ENCODE assay signal across 32 cellular contexts in genomic region chr3:6721496-6721895, GRCh38.
"Had no signal": no experiment of that assay in that cellular context is flagged by ENCODE, and none has a peak within 500 bp of the region (broad histone marks: within the 10 kb centered on the region; RNA-seq: fewer than 3 reads in every experiment).

No MANE protein-coding gene starts in this region.

- H3K27me3 ChIP-seq: adrenal gland, body of pancreas, brain microvascular endothelial cell, breast epithelium had no signal

- FAIRE-seq: astrocyte, TTC549 had no signal

- H3K36me3 ChIP-seq: adrenal gland, brain microvascular endothelial cell, breast epithelium had no signal

- ATAC-seq: activated CD8-positive, alpha-beta T cell treated with anti-CD3 and anti-CD28 coated beads for 36 hours; activated naive CD4-positive, alpha-beta T cell treated with anti-CD3 and anti-CD28 coated beads, Interleukin-2, amount 50 U/mL, for 72 hours; activated T-cell treated with anti-CD3 and anti-CD28 coated beads, Interleukin-2, amount 50 U/mL, for 4 hours; activated T-cell treated with anti-CD3 and anti-CD28 coated beads, Interleukin-2, amount 50 U/mL, for 72 hours; activated T-helper 17 cell treated with anti-CD3 and anti-CD28 coated beads, Interleukin-2, amount 50 U/mL, for 72 hours; body of pancreas; T-helper 17 cell had no signal

- H3K4me1 ChIP-seq: adrenal gland, body of pancreas, breast epithelium had no signal

- DNase-seq: activated B cell treated with CpG ODN at 0.5 μM for 24 hours; activated CD4-positive, alpha-beta memory T cell treated with anti-CD3 and anti-CD28 coated beads for 36 hours; activated CD4-positive, alpha-beta T cell treated with anti-CD3 and anti-CD28 coated beads for 4 hours; activated CD4-positive, alpha-beta T cell treated with anti-CD3 and anti-CD28 coated beads, Interleukin-2, amount 10 ng/mL, durations not matched to agents 24 days and 14 days; activated CD4-positive, alpha-beta T cell treated with anti-CD3 and anti-CD28 coated beads, Interleukin-2, amount 50 U/mL, for 1 hour; activated CD4-positive, alpha-beta T cell treated with anti-CD3 and anti-CD28 coated beads, Interleukin-2, amount 50 U/mL, for 4 hours; activated CD4-positive, CD25-positive, alpha-beta regulatory T cell treated with anti-CD3 and anti-CD28 coated beads, Interleukin-2, amount 50 U/mL, for 72 hours; activated CD8-positive, alpha-beta memory T cell treated with anti-CD3 and anti-CD28 coated beads, Interleukin-2, amount 50 U/mL, for 4 hours; activated CD8-positive, alpha-beta T cell treated with anti-CD3 and anti-CD28 coated beads for 36 hours; activated effector memory CD4-positive, alpha-beta T cell treated with anti-CD3 and anti-CD28 coated beads, Interleukin-2, amount 50 U/mL, for 16 hours; activated gamma-delta T cell treated with Interleukin-2 at 50 U/mL for 16 hours; activated naive CD4-positive, alpha-beta T cell; activated naive CD4-positive, alpha-beta T cell treated with anti-CD3 and anti-CD28 coated beads for 36 hours; activated naive CD4-positive, alpha-beta T cell treated with anti-CD3 and anti-CD28 coated beads, Interleukin-2, amount 50 U/mL, for 16 hours; activated naive CD8-positive, alpha-beta T cell treated with anti-CD3 and anti-CD28 coated beads for 36 hours; activated T-cell treated with anti-CD3 and anti-CD28 coated beads for 4 hours; activated T-cell treated with anti-CD3 and anti-CD28 coated beads, Interleukin-2, amount 50 U/mL, for 1 hour; activated T-cell treated with anti-CD3 and anti-CD28 coated beads, Interleukin-2, amount 50 U/mL, for 4 hours; activated T-cell treated with anti-CD3 and anti-CD28 coated beads, Interleukin-2, amount 50 U/mL, for 72 hours; adrenal gland; amniotic stem cell; aorta; body of pancreas; brain microvascular endothelial cell; central memory CD4-positive, alpha-beta T cell; T-helper 17 cell had no signal

- H3K27ac ChIP-seq: adrenal gland, body of pancreas, brain microvascular endothelial cell, breast epithelium, VCaP had no signal

- H3K9me3 ChIP-seq: adrenal gland, body of pancreas, breast epithelium had no signal

- H3K4me3 ChIP-seq: adrenal gland, body of pancreas, breast epithelium had no signal
